29 cellular contexts compared by ENCODE assay signal in genomic region chr1:81115422-81115821, GRCh38.
"Had no signal": no experiment of that assay in that cellular context is flagged by ENCODE, and none has a peak within 500 bp of the region (broad histone marks: within the 10 kb centered on the region; RNA-seq: fewer than 3 reads in every experiment).

No MANE protein-coding gene starts in this region.

- DNase-seq: activated CD4-positive, alpha-beta memory T cell treated with anti-CD3 and anti-CD28 coated beads for 36 hours; activated CD4-positive, alpha-beta T cell treated with anti-CD3 and anti-CD28 coated beads, Interleukin-2, amount 10 ng/mL, durations not matched to agents 24 days and 14 days; activated CD4-positive, CD25-positive, alpha-beta regulatory T cell treated with anti-CD3 and anti-CD28 coated beads, Interleukin-2, amount 50 U/mL, for 72 hours; activated CD8-positive, alpha-beta memory T cell treated with anti-CD3 and anti-CD28 coated beads, Interleukin-2, amount 50 U/mL, for 4 hours; activated gamma-delta T cell; activated naive CD4-positive, alpha-beta T cell treated with anti-CD3 and anti-CD28 coated beads, Interleukin-2, amount 50 U/mL, for 16 hours; activated T-cell treated with anti-CD3 and anti-CD28 coated beads, Interleukin-2, amount 50 U/mL, for 1 hour; amniotic stem cell; brain microvascular endothelial cell; dorsolateral prefrontal cortex; effector memory CD4-positive, alpha-beta T cell; gastrocnemius medialis; glutamatergic neuron; islet precursor cell; left cardiac atrium; left ventricle myocardium superior; nephron progenitor cell; nucleus accumbens; right cardiac atrium; stimulated activated CD4-positive, alpha-beta T cell treated with anti-CD3 and anti-CD28 coated beads, Interleukin-15, amount 100 ng/mL, for 24 hours; stimulated activated CD4-positive, alpha-beta T cell treated with anti-CD3 and anti-CD28 coated beads, Interleukin-2, amount 100 ng/mL, for 24 hours; stimulated activated naive CD4-positive, alpha-beta T cell; T-helper 17 cell; T1000; trophoblast cell; WERI-Rb-1 had no signal

- H3K4me3 ChIP-seq: coronary artery, dorsolateral prefrontal cortex, gastrocnemius medialis had no signal

- H3K27me3 Mint-ChIP-seq: activated CD4-positive, alpha-beta memory T cell treated with anti-CD3 and anti-CD28 coated beads for 36 hours; activated CD4-positive, alpha-beta T cell treated with anti-CD3 and anti-CD28 coated beads, Interleukin-2, amount 10 ng/mL, durations not matched to agents 24 days and 14 days; T-helper 17 cell had no signal

- H3K79me2 ChIP-seq: parathyroid adenoma had no signal

- H3K27ac ChIP-seq: brain microvascular endothelial cell, coronary artery, dorsolateral prefrontal cortex, gastrocnemius medialis, parathyroid adenoma, WERI-Rb-1 had no signal

- H3K9me3 ChIP-seq: gastrocnemius medialis had no signal

- H3K27me3 ChIP-seq: brain microvascular endothelial cell, gastrocnemius medialis had no signal

- H3K4me1 Mint-ChIP-seq: activated CD4-positive, alpha-beta T cell treated with anti-CD3 and anti-CD28 coated beads, Interleukin-2, amount 10 ng/mL, durations not matched to agents 24 days and 14 days; nephron progenitor cell; T-helper 17 cell had no signal

- H3K27ac Mint-ChIP-seq: activated CD4-positive, alpha-beta memory T cell treated with anti-CD3 and anti-CD28 coated beads for 36 hours; activated CD4-positive, alpha-beta T cell treated with anti-CD3 and anti-CD28 coated beads, Interleukin-2, amount 10 ng/mL, durations not matched to agents 24 days and 14 days; activated T-helper 1 cell treated with anti-CD3 and anti-CD28 coated beads, Interleukin-12 subunit alpha, Interleukin-12 subunit beta, Interleukin-2, Interleukin-4 antibody, amounts not matched to agents 30 ng/mL and 10 ng/mL and 1 ng/mL, durations not matched to agents 14 hours and 24 hours and 36 hours; nephron progenitor cell; T-helper 17 cell had no signal

- H2AFZ ChIP-seq: parathyroid adenoma had no signal

- H3K9ac ChIP-seq: parathyroid adenoma had no signal

- H3K36me3 Mint-ChIP-seq: activated CD4-positive, alpha-beta memory T cell treated with anti-CD3 and anti-CD28 coated beads for 36 hours had no signal

- H3K9me3 Mint-ChIP-seq: activated CD4-positive, alpha-beta T cell treated with anti-CD3 and anti-CD28 coated beads, Interleukin-2, amount 10 ng/mL, durations not matched to agents 24 days and 14 days; nephron progenitor cell had no signal

- ATAC-seq: gastrocnemius medialis, left cardiac atrium, left ventricle myocardium superior, right cardiac atrium, T-helper 17 cell had no signal

- H3K36me3 ChIP-seq: brain microvascular endothelial cell, gastrocnemius medialis, WERI-Rb-1 had no signal

- H3K4me3 Mint-ChIP-seq: activated CD4-positive, alpha-beta memory T cell treated with anti-CD3 and anti-CD28 coated beads for 36 hours; activated CD4-positive, alpha-beta T cell treated with anti-CD3 and anti-CD28 coated beads, Interleukin-2, amount 10 ng/mL, durations not matched to agents 24 days and 14 days; activated T-helper 1 cell treated with anti-CD3 and anti-CD28 coated beads, Interleukin-12 subunit alpha, Interleukin-12 subunit beta, Interleukin-2, Interleukin-4 antibody, amounts not matched to agents 30 ng/mL and 10 ng/mL and 1 ng/mL, durations not matched to agents 14 hours and 24 hours and 36 hours; nephron progenitor cell; T-helper 17 cell had no signal
